Comparison of ENCODE assay signal across 9 cellular contexts in genomic region chr12:75953312-75953906, GRCh38.
DNase-seq lines count a peak whose midpoint lies in the region; ATAC-seq, FAIRE-seq and TF ChIP-seq lines count a peak whose summit lies in the region.
"Had no signal": no experiment of that assay in that cellular context is flagged by ENCODE, and none has a peak within 500 bp of the region (broad histone marks: within the 10 kb centered on the region; RNA-seq: fewer than 3 reads in every experiment).

No MANE protein-coding gene starts in this region.

- no peak for TF ChIP-seq POLR2A in esophagus squamous epithelium (IDR thresholded peaks at IDR 0.05)

- ATAC-seq in RWPE2 (ENCODE audit: low read depth): peak; percentile 22; the same call in 2 of the 3 replicates
- no peak for ATAC-seq in HG03442 (IDR thresholded peaks at IDR 0.05; ENCODE audit: unreplicated experiment)

- WGBS in esophagus squamous epithelium, 2 donors: 55 to 67% methylated on average over 4 to 5 of the region's 5 CpGs

- in situ Hi-C loops in GM13976 (cut with MboI; ENCODE audit: low sequenced_read_pairs, unreplicated experiment) (no loop called here), KBM-7 (cut with MboI; ENCODE audit: low pct_unique_long_range_greater_than_20kb, low sequenced_read_pairs) (no loop called here)

- no peaks in the 10 kb centered on the region for H3K36me3 ChIP-seq in RWPE2 (ENCODE audit: low read depth)
- no peaks in the 10 kb centered on the region for H3K36me3 ChIP-seq in esophagus squamous epithelium

- H3K27me3 ChIP-seq in RWPE2 (ENCODE audit: insufficient read depth, poor library complexity, severe bottlenecking): no peaks in the 10 kb centered on the region
- H3K27me3 ChIP-seq in esophagus squamous epithelium: no peaks in the 10 kb centered on the region

- TF ChIP-seq CTCF in RWPE2 (IDR thresholded peaks at IDR 0.05; ENCODE audit: poor library complexity, severe bottlenecking): no peak
- TF ChIP-seq CTCF in esophagus squamous epithelium (IDR thresholded peaks at IDR 0.05): no peak
- no peak for TF ChIP-seq CTCF in GM13976 (IDR thresholded peaks at IDR 0.05; ENCODE audit: borderline replicate concordance, control extremely low read depth, extremely low read depth, insufficient read depth, missing control alignments)

- H3K4me1 ChIP-seq in RWPE2 (ENCODE audit: insufficient read depth, poor library complexity, severe bottlenecking): peaks cover 30% of the 10 kb centered on the region
- H3K4me1 ChIP-seq in esophagus squamous epithelium: peaks cover 0 to 23% (median 9%) of the 10 kb centered on the region in 3 donors

- DNase-seq in GM04503 (ENCODE audit: low read depth) (peak; percentile 93), RWPE2 (ENCODE audit: low spot score) (no peak), esophagus squamous epithelium (lab: John Stamatoyannopoulos, UW) (no peak), putamen (ENCODE audit: low spot score) (peak; percentile 35), GM13976 (ENCODE audit: low spot score) (no peak), KBM-7 (no peak), GM19239 (ENCODE audit: insufficient read length, low spot score) (no peak)
- DNase-seq: retina had no signal

- no peak for FAIRE-seq in GM19239 (lab: Jason Lieb, UNC)

- H3K4me3 ChIP-seq in RWPE2 (ENCODE audit: severe bottlenecking): no peak overlapping the region
- no peak overlapping the region for H3K4me3 ChIP-seq in esophagus squamous epithelium

- intact Hi-C loops in esophagus squamous epithelium (cut with DNase I): no loop called here

- H3K27ac ChIP-seq in RWPE2 (ENCODE audit: poor library complexity, severe bottlenecking) (peak overlapping the region; percentile 89), esophagus squamous epithelium (peak overlapping the region; percentile 18 to 65 (median 56))

- H3K9me3 ChIP-seq in RWPE2 (ENCODE audit: severe bottlenecking) (no peaks in the 10 kb centered on the region), esophagus squamous epithelium (no peaks in the 10 kb centered on the region)

Comparison
In these comparisons a context has a peak if more than half of its experiments do, and no peak if none do; other contexts are left out.
1. DNase-seq: peak in GM04503 (single experiment) and putamen (single experiment); none in RWPE2 (single experiment), esophagus squamous epithelium (single experiment), GM13976 (single experiment), KBM-7 (single experiment) and GM19239 (single experiment).